9 cellular contexts compared by ENCODE assay signal in the genomic region with DNA sequence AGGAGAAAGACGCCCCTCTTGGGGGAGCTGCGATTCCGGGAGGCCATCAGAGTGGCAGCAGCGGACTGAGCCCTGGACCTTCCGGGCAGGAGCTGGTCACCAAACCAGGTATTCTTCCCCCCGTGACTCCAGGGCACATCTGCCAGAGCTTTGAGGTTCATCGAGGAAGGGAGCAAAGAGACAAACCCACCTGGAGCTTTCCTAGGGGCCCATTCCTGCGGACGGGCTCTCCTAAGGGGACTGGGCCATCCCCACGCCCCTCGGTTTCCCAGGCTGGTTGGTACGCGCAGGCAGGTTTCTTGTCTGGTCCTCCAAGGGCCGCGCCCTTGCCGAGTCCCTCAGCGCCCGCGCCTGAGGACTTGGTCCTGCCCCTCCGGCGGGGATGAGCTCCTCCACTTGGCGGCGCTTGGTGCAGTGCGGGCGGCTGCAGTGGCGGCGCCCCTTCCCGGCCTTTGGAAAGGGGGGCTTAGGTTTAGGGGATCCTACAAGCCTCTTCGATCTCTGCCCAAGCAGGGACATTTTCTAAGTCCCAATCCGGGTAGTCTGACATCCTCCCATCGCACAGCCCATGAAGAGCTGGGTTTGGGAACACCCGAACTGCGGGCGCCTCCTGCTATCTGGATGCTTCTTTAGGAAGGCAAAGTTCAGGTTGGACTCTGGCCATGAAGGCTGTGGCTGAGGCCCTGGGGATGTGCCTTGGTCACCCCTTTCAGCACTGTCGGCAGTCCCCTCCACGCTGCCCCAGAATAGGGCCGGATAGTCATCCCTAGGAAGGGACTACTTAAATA. TPM values are rescaled to one million over a fixed set of nuclear protein-coding genes. Genes with fewer than 3 reads are reported as not detected.
DNase-seq lines count a peak whose midpoint lies in the region; ATAC-seq and TF ChIP-seq lines count a peak whose summit lies in the region.
"Had no signal": no experiment of that assay in that cellular context is flagged by ENCODE, and none has a peak within 500 bp of the region (broad histone marks: within the 10 kb centered on the region; RNA-seq: fewer than 3 reads in every experiment).

No MANE protein-coding gene starts in this region.

- H3K27me3 ChIP-seq in fibroblast of lung (ENCODE audit: control insufficient read depth, insufficient read depth, low read length): no peaks in the 10 kb centered on the region
- H3K27me3 ChIP-seq in muscle layer of duodenum (ENCODE audit: low read depth, low read length): no peaks in the 10 kb centered on the region

- peak overlapping the region; percentile 73 for H3K4me2 ChIP-seq in fibroblast of lung (ENCODE audit: extremely low read depth, insufficient read depth, low read length)

- ATAC-seq in GM18858 (IDR thresholded peaks at IDR 0.05; ENCODE audit: unreplicated experiment): no peak

- H3K27me3 Mint-ChIP-seq in activated CD4-positive, alpha-beta memory T cell treated with anti-CD3 and anti-CD28 coated beads for 36 hours: peaks cover 3% of the 10 kb centered on the region

- POLR2A ChIA-PET in activated CD4-positive, alpha-beta memory T cell treated with anti-CD3 and anti-CD28 coated beads for 36 hours (lab: Charles Lee): no interaction called here

- peak overlapping the region; percentile 81 for H3K27ac ChIP-seq in fibroblast of lung (ENCODE audit: insufficient read depth, low read length)
- H3K27ac ChIP-seq in muscle layer of duodenum (ENCODE audit: low read length): peak overlapping the region; percentile 73

- H2AFZ ChIP-seq in fibroblast of lung (ENCODE audit: low read length): peak overlapping the region; percentile 87

- DNase-seq in EL (peak; percentile 63), fibroblast of lung (ENCODE audit: low read depth in 2 of 2) (peak; percentile 50 to 55), ureter (ENCODE audit: low spot score) (peak; percentile 69), MV-4-11 (lab: John Stamatoyannopoulos, UW) (no peak)
- peak; percentile 46 for DNase-seq in activated CD4-positive, alpha-beta memory T cell treated with anti-CD3 and anti-CD28 coated beads for 36 hours

- TF ChIP-seq EP300 in Ishikawa (IDR thresholded peaks at IDR 0.05; ENCODE audit: borderline replicate concordance): no peak

- peak overlapping the region; percentile 75 for H3K4me3 Mint-ChIP-seq in activated CD4-positive, alpha-beta memory T cell treated with anti-CD3 and anti-CD28 coated beads for 36 hours

- H3K4me1 Mint-ChIP-seq in activated CD4-positive, alpha-beta memory T cell treated with anti-CD3 and anti-CD28 coated beads for 36 hours (ENCODE audit: low read depth): peaks cover 21% of the 10 kb centered on the region

- peak overlapping the region; percentile 72 for H3K9ac ChIP-seq in fibroblast of lung (ENCODE audit: insufficient read depth, low read length)

- H3K4me1 ChIP-seq in fibroblast of lung (ENCODE audit: control insufficient read depth, extremely low read depth, insufficient read depth, low read length) (peaks cover 10% of the 10 kb centered on the region), muscle layer of duodenum (ENCODE audit: control insufficient read depth in 1 of 2, insufficient read depth in 2 of 2, low read length in 2 of 2) (peaks cover 15 to 17% of the 10 kb centered on the region in 2 donors)

- no peaks in the 10 kb centered on the region for H3K9me3 Mint-ChIP-seq in activated CD4-positive, alpha-beta memory T cell treated with anti-CD3 and anti-CD28 coated beads for 36 hours

- H3K36me3 Mint-ChIP-seq in activated CD4-positive, alpha-beta memory T cell treated with anti-CD3 and anti-CD28 coated beads for 36 hours: no peaks in the 10 kb centered on the region

- H3K36me3 ChIP-seq in fibroblast of lung (ENCODE audit: control insufficient read depth, insufficient read depth, low read length) (peaks cover 1% of the 10 kb centered on the region), muscle layer of duodenum (ENCODE audit: control insufficient read depth in 1 of 2, insufficient read depth in 2 of 2, low read length in 2 of 2) (peaks cover 8% of the 10 kb centered on the region in 2 donors)

- H3K9me3 ChIP-seq in fibroblast of lung (ENCODE audit: control insufficient read depth, insufficient read depth, low read depth, low read length) (no peaks in the 10 kb centered on the region), muscle layer of duodenum (ENCODE audit: control insufficient read depth in 1 of 2, low read length in 2 of 2) (no peaks in the 10 kb centered on the region)

- TF ChIP-seq CTCF in fibroblast of lung (conservative IDR thresholded peaks at IDR 0.05 in 1 of 2, IDR thresholded peaks at IDR 0.05 in 1 of 2; ENCODE audit: low read depth in 1 of 2, low read length in 2 of 2): peak; percentile 45 to 46

- H3K4me3 ChIP-seq in fibroblast of lung (replicated peaks in 1 of 4; ENCODE audit: control extremely low read depth in 1 of 4, insufficient read depth in 1 of 4, low read depth in 3 of 4, low read length in 4 of 4) (peak overlapping the region; percentile 82 to 96 (median 89)), muscle layer of duodenum (ENCODE audit: low read depth in 1 of 2, low read length in 2 of 2) (peak overlapping the region; percentile 78 to 91)

- intact Hi-C loops in activated CD4-positive, alpha-beta memory T cell treated with anti-CD3 and anti-CD28 coated beads for 36 hours (cut with micrococcal nuclease): loop anchor here (5.0 to 10.0 kb wide), 5 partner anchors 55 to 792 kb away; a partner anchor contains a TSS

- CTCF ChIA-PET in activated CD4-positive, alpha-beta memory T cell treated with anti-CD3 and anti-CD28 coated beads for 36 hours (lab: Charles Lee): interaction anchor here (0.7 to 2.7 kb wide), 8 partner anchors 27 to 197 kb away, joined by 3 to 23 read pairs (median 6); no protein-coding TSS in a partner anchor

- peak; percentile 35 for TF ChIP-seq RAD21 in Ishikawa (IDR thresholded peaks at IDR 0.05; ENCODE audit: low read depth)

- no peak overlapping the region for H3K27ac Mint-ChIP-seq in activated CD4-positive, alpha-beta memory T cell treated with anti-CD3 and anti-CD28 coated beads for 36 hours

- no peaks in the 10 kb centered on the region for H4K20me1 ChIP-seq in fibroblast of lung (ENCODE audit: control insufficient read depth, extremely low read depth, insufficient read depth, low read length)

- H3K79me2 ChIP-seq in fibroblast of lung (ENCODE audit: control insufficient read depth, insufficient read depth, low read length): peaks cover 11% of the 10 kb centered on the region

TF ChIP-seq in Ishikawa, 13 proteins besides CTCF, POLR2A, EP300 and RAD21:
- TF ChIP-seq CEBPB (IDR thresholded peaks at IDR 0.05): no peak
TF ChIP-seq in Ishikawa: peak in this region for 0.

RNA-seq across cellular contexts. Expression of a gene that starts 0.5 kb away (rescaled TPM):
- under 1 TPM; 0.63 to 0.67 TPM for total RNA-seq in activated CD4-positive, alpha-beta memory T cell treated with anti-CD3 and anti-CD28 coated beads for 36 hours
- total RNA-seq in fibroblast of lung (10.8 and 17.5 TPM in 2 replicates), ureter (6.9 TPM)
- 1.7 and 3.1 TPM in 2 replicates for polyA plus RNA-seq in fibroblast of lung
- 7.3 and 8.6 TPM in 2 replicates for polyA plus RNA-seq in fibroblast of lung (2012)
- polyA minus RNA-seq in fibroblast of lung (ENCODE audit: low replicate concordance): 1.7 and 5.8 TPM in 2 replicates

RNA-seq across cellular contexts. Expression of a gene that starts 55.6 kb away (rescaled TPM):
- not detected for total RNA-seq in activated CD4-positive, alpha-beta memory T cell treated with anti-CD3 and anti-CD28 coated beads for 36 hours
- total RNA-seq in fibroblast of lung (0.99 and 1.0 TPM in 2 replicates), ureter (9.6 TPM)
- 0.03 and 0.12 TPM in 2 replicates for polyA plus RNA-seq in fibroblast of lung
- polyA plus RNA-seq in fibroblast of lung (2012): not detected in 2 replicates
- polyA minus RNA-seq in fibroblast of lung (ENCODE audit: low replicate concordance): not detected in 2 replicates
- total RNA-seq: activated CD8-positive, alpha-beta memory T cell treated with anti-CD3 and anti-CD28 coated beads for 36 hours had no signal
